8 cellular contexts compared by ENCODE assay signal in the genomic region with DNA sequence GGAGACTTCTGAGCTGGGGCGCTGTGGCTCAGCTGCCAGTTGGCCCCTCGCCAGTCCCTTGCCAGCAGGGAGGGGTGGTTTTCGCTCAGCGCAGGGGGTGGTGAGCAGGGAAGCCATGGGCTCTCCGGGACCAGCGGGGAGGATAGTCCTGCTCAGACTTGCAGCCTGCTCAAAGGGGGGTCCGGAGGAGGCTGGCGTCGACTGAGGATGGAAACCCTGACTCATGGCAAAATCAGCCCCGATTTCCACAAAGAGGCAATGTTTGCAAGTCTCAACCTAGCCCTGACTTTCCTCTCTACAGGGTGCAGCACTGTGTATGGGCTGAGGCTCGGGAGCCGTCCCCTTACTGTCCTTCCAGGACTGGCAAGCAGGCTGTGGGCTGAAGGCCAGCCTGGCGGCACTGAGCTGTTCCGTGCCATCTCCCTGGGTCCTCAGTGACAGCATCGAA. TPM values are rescaled to one million over a fixed set of nuclear protein-coding genes. Genes with fewer than 3 reads are reported as not detected.
DNase-seq lines count a peak whose midpoint lies in the region; ATAC-seq and TF ChIP-seq lines count a peak whose summit lies in the region.

No MANE protein-coding gene starts in this region.

- no peaks in the 10 kb centered on the region for H3K9me2 ChIP-seq in GM23248 (ENCODE audit: insufficient read depth)
- no peaks in the 10 kb centered on the region for H3K9me2 ChIP-seq in SK-N-SH

- H3K4me1 Mint-ChIP-seq in glutamatergic neuron (ENCODE audit: low read depth, unreplicated experiment): peaks cover 4% of the 10 kb centered on the region

- H3K27ac ChIP-seq in GM23248 (peak overlapping the region; percentile 71), SK-N-SH (ENCODE audit: low read depth in 2 of 2, low read length in 1 of 2) (peak overlapping the region; percentile 34 to 57), stomach smooth muscle (ENCODE audit: low read length) (peak overlapping the region; percentile 74)

- peaks cover 17% of the 10 kb centered on the region for H3F3A ChIP-seq in GM23248 (ENCODE audit: insufficient read depth)
- H3F3A ChIP-seq in SK-N-SH (replicated peaks; ENCODE audit: insufficient read depth): peaks cover 8% of the 10 kb centered on the region

- DNase-seq in GM23248: peak; percentile 88
- peak; percentile 66 for DNase-seq in SK-N-SH
- peak; percentile 70 for DNase-seq in globus pallidus (ENCODE audit: low spot score)
- no peak for DNase-seq in NCI-H526 treated with DMSO at 0.1 percent for 48 hours (lab: John Stamatoyannopoulos, UW)
- no peak for DNase-seq in glutamatergic neuron

- TF ChIP-seq RAD21 in SK-N-SH (IDR thresholded peaks at IDR 0.05; ENCODE audit: low read length): no peak

- H3K36me3 ChIP-seq in GM23248 (ENCODE audit: low read depth) (0 out of 2 replicates have a peak, but pooled peaks cover 17% of the 10 kb centered on the region), SK-N-SH (replicated peaks in 1 of 2; ENCODE audit: control insufficient read depth in 1 of 2, insufficient read depth in 2 of 2, low read length in 1 of 2) (peaks cover 0 to 43% of the 10 kb centered on the region in 2 experiments), stomach smooth muscle (ENCODE audit: control insufficient read depth in 2 of 2, insufficient read depth in 2 of 2, low read length in 2 of 2) (peaks cover 0 to 6% of the 10 kb centered on the region in 2 donors)

- no peaks in the 10 kb centered on the region for H4K20me1 ChIP-seq in GM23248 (ENCODE audit: insufficient read depth)
- no peaks in the 10 kb centered on the region for H4K20me1 ChIP-seq in SK-N-SH (ENCODE audit: insufficient read depth)

- H3K9me3 ChIP-seq in GM23248 (ENCODE audit: low read depth): no peaks in the 10 kb centered on the region
- no peaks in the 10 kb centered on the region for H3K9me3 ChIP-seq in SK-N-SH
- H3K9me3 ChIP-seq in stomach smooth muscle (ENCODE audit: control insufficient read depth in 2 of 2, low read length in 2 of 2): no peaks in the 10 kb centered on the region

- no peak overlapping the region for H2AFZ ChIP-seq in GM23248
- H2AFZ ChIP-seq in SK-N-SH (ENCODE audit: low read depth): no peak overlapping the region

- H3K27me3 ChIP-seq in GM23248 (replicated peaks; ENCODE audit: insufficient read depth) (no peaks in the 10 kb centered on the region), SK-N-SH (ENCODE audit: insufficient read depth) (no peaks in the 10 kb centered on the region), stomach smooth muscle (ENCODE audit: control insufficient read depth in 1 of 2, insufficient read depth in 2 of 2, low read length in 2 of 2) (no peaks in the 10 kb centered on the region)

- H3K4me1 ChIP-seq in GM23248 (ENCODE audit: insufficient read depth): peaks cover 20% of the 10 kb centered on the region
- H3K4me1 ChIP-seq in SK-N-SH (ENCODE audit: control insufficient read depth in 1 of 2, insufficient read depth in 2 of 2, low read depth in 1 of 2, low read length in 1 of 2): peaks cover 18 to 21% of the 10 kb centered on the region in 2 experiments; a peak in 2 of 4 replicates
- H3K4me1 ChIP-seq in stomach smooth muscle (ENCODE audit: control insufficient read depth, insufficient read depth, low read length): peaks cover 47% of the 10 kb centered on the region

- H3K27me3 Mint-ChIP-seq in glutamatergic neuron (ENCODE audit: unreplicated experiment): no peaks in the 10 kb centered on the region

- H3K9ac ChIP-seq in GM23248 (peak overlapping the region; percentile 49), SK-N-SH (no peak overlapping the region), stomach smooth muscle (ENCODE audit: low read length in 2 of 2) (peak overlapping the region in 1 of 2 donors; percentile 21)

- WGBS in GM23248 (ENCODE audit: low coverage in 1 of 2, low lambda C conversion rate in 2 of 2, missing lambda C conversion rate in 2 of 2), 2 experiments: 6% methylated on average over 15 of the region's 15 CpGs
- WGBS in SK-N-SH (ENCODE audit: low lambda C conversion rate): 69% methylated on average over 6 of the region's 15 CpGs

- H3K79me2 ChIP-seq in GM23248 (ENCODE audit: insufficient read depth): no peaks in the 10 kb centered on the region
- H3K79me2 ChIP-seq in SK-N-SH (ENCODE audit: insufficient read depth): no peaks in the 10 kb centered on the region

- H3K27ac Mint-ChIP-seq in glutamatergic neuron (ENCODE audit: unreplicated experiment): no peak overlapping the region

- in situ Hi-C loops in GM23248 (cut with MboI): no loop called here

- CTCF ChIA-PET in SK-N-SH (lab: Yijun Ruan, JAX): interaction anchor here (1.6 to 2.3 kb wide), 2 partner anchors 14 to 16 kb away, joined by 4 to 7 read pairs; no protein-coding TSS in a partner anchor

- no peak for ATAC-seq in GM21447 (IDR thresholded peaks at IDR 0.05; ENCODE audit: unreplicated experiment)
- ATAC-seq in HG02588 (IDR thresholded peaks at IDR 0.05; ENCODE audit: unreplicated experiment): no peak

- peaks cover 4% of the 10 kb centered on the region for H3K36me3 Mint-ChIP-seq in glutamatergic neuron (ENCODE audit: unreplicated experiment)

- POLR2A ChIA-PET in SK-N-SH (lab: Yijun Ruan, JAX): no interaction called here

- H3K4me2 ChIP-seq in GM23248 (ENCODE audit: unreplicated experiment) (peak overlapping the region; percentile 71), SK-N-SH (peak overlapping the region; percentile 60; the same call in 1 of the 2 replicates)

- H3K4me3 Mint-ChIP-seq in glutamatergic neuron (ENCODE audit: unreplicated experiment): no peak overlapping the region

- peaks cover 9% of the 10 kb centered on the region for H3K9me3 Mint-ChIP-seq in glutamatergic neuron (ENCODE audit: unreplicated experiment)

- TF ChIP-seq CTCF in SK-N-SH (IDR thresholded peaks at IDR 0.05): no peak
- TF ChIP-seq CTCF in glutamatergic neuron (IDR thresholded peaks at IDR 0.05; ENCODE audit: partially characterized antibody, unreplicated experiment): no peak

- no peak overlapping the region for H3K4me3 ChIP-seq in GM23248
- H3K4me3 ChIP-seq in SK-N-SH (ENCODE audit: low read depth in 2 of 2, low read length in 1 of 2): no peak overlapping the region
- peak overlapping the region; percentile 51 to 67 for H3K4me3 ChIP-seq in stomach smooth muscle (ENCODE audit: low read length in 2 of 2)

- peak in 1 of 2 experiments; percentile 48; a peak in 1 of 4 replicates for TF ChIP-seq EP300 in SK-N-SH (IDR thresholded peaks at IDR 0.05; ENCODE audit: borderline replicate concordance in 1 of 2, low read depth in 1 of 2, low read length in 1 of 2)

TF ChIP-seq in SK-N-SH, 30 proteins besides CTCF, POLR2A, EP300 and RAD21:
- TF ChIP-seq JUND (IDR thresholded peaks at IDR 0.05) (no peak; the same call in 1 of the 2 replicates), RXRA (IDR thresholded peaks at IDR 0.05; ENCODE audit: borderline replicate concordance, low read depth) (no peak), NFIC (IDR thresholded peaks at IDR 0.05; ENCODE audit: borderline replicate concordance) (peak; percentile 80), FOSL2 (IDR thresholded peaks at IDR 0.05; ENCODE audit: borderline replicate concordance, low read depth) (0 out of 2 replicates have a peak, but pooled peaks have one; percentile 49), MXI1 (IDR thresholded peaks at IDR 0.05; ENCODE audit: low read depth, low read length) (no peak), MEF2A (IDR thresholded peaks at IDR 0.05; ENCODE audit: borderline replicate concordance, low read depth) (no peak)
- TF ChIP-seq, protein P1, sequence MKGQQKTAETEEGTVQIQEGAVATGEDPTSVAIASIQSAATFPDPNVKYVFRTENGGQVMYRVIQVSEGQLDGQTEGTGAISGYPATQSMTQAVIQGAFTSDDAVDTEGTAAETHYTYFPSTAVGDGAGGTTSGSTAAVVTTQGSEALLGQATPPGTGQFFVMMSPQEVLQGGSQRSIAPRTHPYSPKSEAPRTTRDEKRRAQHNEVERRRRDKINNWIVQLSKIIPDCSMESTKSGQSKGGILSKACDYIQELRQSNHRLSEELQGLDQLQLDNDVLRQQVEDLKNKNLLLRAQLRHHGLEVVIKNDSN (IDR thresholded peaks at IDR 0.05; ENCODE audit: borderline replicate concordance, low read depth): no peak
- TF ChIP-seq, protein P2, sequence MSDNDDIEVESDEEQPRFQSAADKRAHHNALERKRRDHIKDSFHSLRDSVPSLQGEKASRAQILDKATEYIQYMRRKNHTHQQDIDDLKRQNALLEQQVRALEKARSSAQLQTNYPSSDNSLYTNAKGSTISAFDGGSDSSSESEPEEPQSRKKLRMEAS (IDR thresholded peaks at IDR 0.05; ENCODE audit: low read depth): peak; percentile 32; the same call in 1 of the 2 replicates
- TF ChIP-seq, protein P3, sequence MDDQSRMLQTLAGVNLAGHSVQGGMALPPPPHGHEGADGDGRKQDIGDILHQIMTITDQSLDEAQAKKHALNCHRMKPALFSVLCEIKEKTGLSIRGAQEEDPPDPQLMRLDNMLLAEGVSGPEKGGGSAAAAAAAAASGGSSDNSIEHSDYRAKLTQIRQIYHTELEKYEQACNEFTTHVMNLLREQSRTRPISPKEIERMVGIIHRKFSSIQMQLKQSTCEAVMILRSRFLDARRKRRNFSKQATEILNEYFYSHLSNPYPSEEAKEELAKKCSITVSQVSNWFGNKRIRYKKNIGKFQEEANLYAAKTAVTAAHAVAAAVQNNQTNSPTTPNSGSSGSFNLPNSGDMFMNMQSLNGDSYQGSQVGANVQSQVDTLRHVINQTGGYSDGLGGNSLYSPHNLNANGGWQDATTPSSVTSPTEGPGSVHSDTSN (IDR thresholded peaks at IDR 0.05): 0 out of 2 replicates have a peak, but pooled peaks have one; percentile 4

RNA-seq across cellular contexts. Expression of a gene that starts 35.1 kb away (rescaled TPM):
- total RNA-seq in GM23248 (2014; rRNA removed; shearing (Covaris generic)): 107 and 137 TPM in 2 replicates
- polyA plus RNA-seq in GM23248 (2016; fragmentation: Nextera tagmentation; extraction: Ambion mirVana) (304 and 335 TPM in 2 replicates), SK-N-SH (2012; rRNA removed) (94.8 and 147 TPM in 2 replicates)
- 68.7 and 110 TPM in 2 replicates for polyA plus RNA-seq in SK-N-SH (2012; cell fraction: cytosol; rRNA removed)
- polyA plus RNA-seq in SK-N-SH (2012; cell fraction: nucleus; rRNA removed): 83.2 and 89.7 TPM in 2 replicates
- 184 TPM for total RNA-seq in glutamatergic neuron (ENCODE audit: unreplicated experiment)

Comparison
In these comparisons a context has a peak if more than half of its experiments do, and no peak if none do; other contexts are left out.
1. DNase-seq: peak in GM23248 (single experiment), SK-N-SH (single experiment) and globus pallidus (single experiment); none in NCI-H526 treated with DMSO at 0.1 percent for 48 hours (single experiment) and glutamatergic neuron (single experiment).
2. H3K4me3 ChIP-seq: peak in stomach smooth muscle (2 of 2); none in GM23248 (single experiment) and SK-N-SH (0 of 2).
3. Peak in every context shown above with its lines, with median percentiles within 50 percentile points of each other: H3K27ac ChIP-seq.